ENCODE assay signal across 11 cellular contexts in the genomic region with DNA sequence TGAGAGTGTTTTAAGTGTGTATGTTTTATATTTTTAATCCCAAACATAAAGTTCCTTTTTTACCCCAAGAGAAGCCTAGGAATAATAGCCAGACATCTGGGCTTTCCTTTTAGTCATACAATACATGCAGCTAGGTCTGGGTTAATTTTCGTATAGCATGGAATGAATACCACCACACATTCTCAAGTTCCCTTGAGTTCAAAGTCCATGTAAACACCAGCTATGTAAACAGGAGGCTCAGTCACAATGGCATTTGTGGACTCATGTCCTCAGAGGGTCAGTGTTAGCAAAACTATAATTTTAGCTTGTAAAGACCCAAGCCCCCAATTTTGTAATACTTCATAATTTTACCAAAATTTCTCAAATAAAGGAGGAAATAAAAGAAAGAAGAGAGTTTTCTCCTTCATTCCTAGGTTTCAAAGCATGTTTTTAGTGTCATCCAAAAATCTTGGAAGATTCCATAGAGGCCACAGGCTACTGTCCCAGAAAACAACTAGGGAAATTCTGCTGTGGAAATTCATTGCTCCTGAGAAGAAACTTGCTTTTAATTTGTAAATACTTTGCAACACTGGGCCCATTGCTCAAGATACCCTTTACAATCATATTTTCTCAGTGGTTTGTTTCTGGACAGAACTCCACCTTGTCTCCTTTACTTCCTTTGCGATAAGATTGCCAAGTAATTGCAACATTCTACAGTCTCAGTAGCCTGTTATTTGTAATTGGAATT.
DNase-seq lines count a peak whose midpoint lies in the region; ATAC-seq and TF ChIP-seq lines count a peak whose summit lies in the region.
"Had no signal": no experiment of that assay in that cellular context is flagged by ENCODE, and none has a peak within 500 bp of the region (broad histone marks: within the 10 kb centered on the region; RNA-seq: fewer than 3 reads in every experiment).

No MANE protein-coding gene starts in this region.

- WGBS in testis, 2 donors: 48 to 54% methylated on average over 2 of the region's 2 CpGs

- no peaks in the 10 kb centered on the region for H3K27me3 Mint-ChIP-seq in activated CD8-positive, alpha-beta T cell treated with anti-CD3 and anti-CD28 coated beads for 36 hours

- no peaks in the 10 kb centered on the region for H3K36me3 Mint-ChIP-seq in activated CD8-positive, alpha-beta T cell treated with anti-CD3 and anti-CD28 coated beads for 36 hours (ENCODE audit: low read depth)

- H3K4me1 Mint-ChIP-seq in activated CD8-positive, alpha-beta T cell treated with anti-CD3 and anti-CD28 coated beads for 36 hours (ENCODE audit: low read depth): no peaks in the 10 kb centered on the region

- no peaks in the 10 kb centered on the region for H4K20me1 ChIP-seq in fibroblast of lung (ENCODE audit: control insufficient read depth, extremely low read depth, insufficient read depth, low read length)

- no peak for ATAC-seq in HG03439 (IDR thresholded peaks at IDR 0.05; ENCODE audit: unreplicated experiment)
- ATAC-seq in activated CD8-positive, alpha-beta T cell treated with anti-CD3 and anti-CD28 coated beads for 36 hours: no peak

- H3K9me3 Mint-ChIP-seq in activated CD8-positive, alpha-beta T cell treated with anti-CD3 and anti-CD28 coated beads for 36 hours: peaks cover 3% of the 10 kb centered on the region

- H3K79me2 ChIP-seq in fibroblast of lung (ENCODE audit: control insufficient read depth, insufficient read depth, low read length): no peaks in the 10 kb centered on the region

- H3K27ac ChIP-seq in fibroblast of lung (ENCODE audit: insufficient read depth, low read length): peak overlapping the region; percentile 27
- no peak overlapping the region for H3K27ac ChIP-seq in testis
- H3K27ac ChIP-seq: coronary artery had no signal

- H3K4me3 Mint-ChIP-seq in activated CD8-positive, alpha-beta T cell treated with anti-CD3 and anti-CD28 coated beads for 36 hours: no peak overlapping the region

- H3K4me3 ChIP-seq in fibroblast of lung (replicated peaks in 1 of 4; ENCODE audit: control extremely low read depth in 1 of 4, insufficient read depth in 1 of 4, low read depth in 3 of 4, low read length in 4 of 4) (no peak overlapping the region), testis (no peak overlapping the region)
- H3K4me3 ChIP-seq: coronary artery had no signal

- no peak overlapping the region for H3K27ac Mint-ChIP-seq in activated CD8-positive, alpha-beta T cell treated with anti-CD3 and anti-CD28 coated beads for 36 hours

- intact Hi-C loops in activated CD8-positive, alpha-beta T cell treated with anti-CD3 and anti-CD28 coated beads for 36 hours (cut with micrococcal nuclease): no loop called here
- intact Hi-C loops in testis (cut with DNase I; ENCODE audit: low total_unique reads): no loop called here

- CTCF ChIA-PET in activated CD8-positive, alpha-beta T cell treated with anti-CD3 and anti-CD28 coated beads for 36 hours (lab: Charles Lee): no interaction called here

- peak overlapping the region; percentile 51 for H3K4me2 ChIP-seq in fibroblast of lung (ENCODE audit: extremely low read depth, insufficient read depth, low read length)

- no peaks in the 10 kb centered on the region for H3K9me3 ChIP-seq in fibroblast of lung (ENCODE audit: control insufficient read depth, insufficient read depth, low read depth, low read length)
- no peaks in the 10 kb centered on the region for H3K9me3 ChIP-seq in testis

- no peak overlapping the region for H3K9ac ChIP-seq in fibroblast of lung (ENCODE audit: insufficient read depth, low read length)

- POLR2A ChIA-PET in activated CD8-positive, alpha-beta T cell treated with anti-CD3 and anti-CD28 coated beads for 36 hours (lab: Charles Lee): no interaction called here

- H3K4me1 ChIP-seq in fibroblast of lung (ENCODE audit: control insufficient read depth, extremely low read depth, insufficient read depth, low read length) (peaks cover 3% of the 10 kb centered on the region), testis (no peaks in the 10 kb centered on the region)

- H2AFZ ChIP-seq in fibroblast of lung (ENCODE audit: low read length): no peak overlapping the region

- H3K27me3 ChIP-seq in fibroblast of lung (ENCODE audit: control insufficient read depth, insufficient read depth, low read length) (no peaks in the 10 kb centered on the region), testis (no peaks in the 10 kb centered on the region)

- TF ChIP-seq POLR2A in testis (IDR thresholded peaks at IDR 0.05): no peak

- no peak for TF ChIP-seq CTCF in fibroblast of lung (conservative IDR thresholded peaks at IDR 0.05 in 1 of 2, IDR thresholded peaks at IDR 0.05 in 1 of 2; ENCODE audit: low read depth in 1 of 2, low read length in 2 of 2)
- TF ChIP-seq CTCF in activated CD8-positive, alpha-beta T cell treated with anti-CD3 and anti-CD28 coated beads for 36 hours (IDR thresholded peaks at IDR 0.05): no peak
- TF ChIP-seq CTCF in testis (IDR thresholded peaks at IDR 0.05): no peak

- H3K36me3 ChIP-seq in fibroblast of lung (ENCODE audit: control insufficient read depth, insufficient read depth, low read length): no peaks in the 10 kb centered on the region
- H3K36me3 ChIP-seq in testis (ENCODE audit: low read depth, missing control alignments): no peaks in the 10 kb centered on the region

- DNase-seq in COLO668 (lab: John Stamatoyannopoulos, UW; ENCODE audit: unreplicated experiment): peak; percentile 15
- DNase-seq in NCI-H460 (ENCODE audit: extremely low read depth, low read depth): peak; percentile 24
- DNase-seq in fibroblast of lung (ENCODE audit: low read depth in 2 of 2): peak; percentile 54 to 72
- peak; percentile 62 for DNase-seq in non-pigmented ciliary epithelial cell (ENCODE audit: low read depth)
- no peak for DNase-seq in activated CD8-positive, alpha-beta T cell treated with anti-CD3 and anti-CD28 coated beads for 36 hours
- DNase-seq in testis: no peak
- DNase-seq in C1 segment of cervical spinal cord (lab: John Stamatoyannopoulos, UW): no peak
- DNase-seq: NCI-H187 treated with DMSO at 0.1 percent for 48 hours; stimulated activated naive CD4-positive, alpha-beta T cell treated with Interleukin-2 at 50 U/mL for 16 hours had no signal

Comparison
In these comparisons a context has a peak if more than half of its experiments do, and no peak if none do; other contexts are left out.
1. DNase-seq: peak in COLO668 (single experiment), NCI-H460 (single experiment), fibroblast of lung (2 of 2) and non-pigmented ciliary epithelial cell (single experiment); none in activated CD8-positive, alpha-beta T cell treated with anti-CD3 and anti-CD28 coated beads for 36 hours (single experiment), testis (single experiment) and C1 segment of cervical spinal cord (0 of 14).